ENCODE assay signal across 2 cellular contexts in genomic region chr11:71293961-71294782, GRCh38.
TF ChIP-seq lines count a peak whose summit lies in the region.

No MANE protein-coding gene starts in this region.

TF ChIP-seq in HepG2, 621 proteins besides CTCF, POLR2A, EP300 and RAD21 (continued from another document):
- TF ChIP-seq, protein P1, sequence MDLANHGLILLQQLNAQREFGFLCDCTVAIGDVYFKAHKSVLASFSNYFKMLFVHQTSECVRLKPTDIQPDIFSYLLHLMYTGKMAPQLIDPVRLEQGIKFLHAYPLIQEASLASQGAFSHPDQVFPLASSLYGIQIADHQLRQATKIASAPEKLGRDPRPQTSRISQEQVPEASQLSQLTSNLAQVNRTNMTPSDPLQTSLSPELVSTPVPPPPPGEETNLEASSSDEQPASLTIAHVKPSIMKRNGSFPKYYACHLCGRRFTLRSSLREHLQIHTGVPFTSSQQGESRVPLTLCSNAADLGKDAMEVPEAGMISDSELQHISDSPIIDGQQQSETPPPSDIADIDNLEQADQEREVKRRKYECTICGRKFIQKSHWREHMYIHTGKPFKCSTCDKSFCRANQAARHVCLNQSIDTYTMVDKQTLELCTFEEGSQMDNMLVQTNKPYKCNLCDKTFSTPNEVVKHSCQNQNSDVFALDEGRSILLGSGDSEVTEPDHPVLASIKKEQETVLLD (CRISPR knock-in tag; IDR thresholded peaks at IDR 0.05; ENCODE audit: low read depth) = no peak
- TF ChIP-seq STAG1 (CRISPR knock-in tag; IDR thresholded peaks at IDR 0.05) = peak; percentile 29; the same call in 1 of the 2 replicates
- TF ChIP-seq, protein P2, sequence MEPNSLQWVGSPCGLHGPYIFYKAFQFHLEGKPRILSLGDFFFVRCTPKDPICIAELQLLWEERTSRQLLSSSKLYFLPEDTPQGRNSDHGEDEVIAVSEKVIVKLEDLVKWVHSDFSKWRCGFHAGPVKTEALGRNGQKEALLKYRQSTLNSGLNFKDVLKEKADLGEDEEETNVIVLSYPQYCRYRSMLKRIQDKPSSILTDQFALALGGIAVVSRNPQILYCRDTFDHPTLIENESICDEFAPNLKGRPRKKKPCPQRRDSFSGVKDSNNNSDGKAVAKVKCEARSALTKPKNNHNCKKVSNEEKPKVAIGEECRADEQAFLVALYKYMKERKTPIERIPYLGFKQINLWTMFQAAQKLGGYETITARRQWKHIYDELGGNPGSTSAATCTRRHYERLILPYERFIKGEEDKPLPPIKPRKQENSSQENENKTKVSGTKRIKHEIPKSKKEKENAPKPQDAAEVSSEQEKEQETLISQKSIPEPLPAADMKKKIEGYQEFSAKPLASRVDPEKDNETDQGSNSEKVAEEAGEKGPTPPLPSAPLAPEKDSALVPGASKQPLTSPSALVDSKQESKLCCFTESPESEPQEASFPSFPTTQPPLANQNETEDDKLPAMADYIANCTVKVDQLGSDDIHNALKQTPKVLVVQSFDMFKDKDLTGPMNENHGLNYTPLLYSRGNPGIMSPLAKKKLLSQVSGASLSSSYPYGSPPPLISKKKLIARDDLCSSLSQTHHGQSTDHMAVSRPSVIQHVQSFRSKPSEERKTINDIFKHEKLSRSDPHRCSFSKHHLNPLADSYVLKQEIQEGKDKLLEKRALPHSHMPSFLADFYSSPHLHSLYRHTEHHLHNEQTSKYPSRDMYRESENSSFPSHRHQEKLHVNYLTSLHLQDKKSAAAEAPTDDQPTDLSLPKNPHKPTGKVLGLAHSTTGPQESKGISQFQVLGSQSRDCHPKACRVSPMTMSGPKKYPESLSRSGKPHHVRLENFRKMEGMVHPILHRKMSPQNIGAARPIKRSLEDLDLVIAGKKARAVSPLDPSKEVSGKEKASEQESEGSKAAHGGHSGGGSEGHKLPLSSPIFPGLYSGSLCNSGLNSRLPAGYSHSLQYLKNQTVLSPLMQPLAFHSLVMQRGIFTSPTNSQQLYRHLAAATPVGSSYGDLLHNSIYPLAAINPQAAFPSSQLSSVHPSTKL (CRISPR knock-in tag; IDR thresholded peaks at IDR 0.05) = no peak

TF ChIP-seq in SK-N-SH treated with all-trans-retinoic acid at 6 μM for 48 hours, 23 proteins besides CTCF, POLR2A, EP300 and RAD21 (continued from another document):
- TF ChIP-seq, protein P3, sequence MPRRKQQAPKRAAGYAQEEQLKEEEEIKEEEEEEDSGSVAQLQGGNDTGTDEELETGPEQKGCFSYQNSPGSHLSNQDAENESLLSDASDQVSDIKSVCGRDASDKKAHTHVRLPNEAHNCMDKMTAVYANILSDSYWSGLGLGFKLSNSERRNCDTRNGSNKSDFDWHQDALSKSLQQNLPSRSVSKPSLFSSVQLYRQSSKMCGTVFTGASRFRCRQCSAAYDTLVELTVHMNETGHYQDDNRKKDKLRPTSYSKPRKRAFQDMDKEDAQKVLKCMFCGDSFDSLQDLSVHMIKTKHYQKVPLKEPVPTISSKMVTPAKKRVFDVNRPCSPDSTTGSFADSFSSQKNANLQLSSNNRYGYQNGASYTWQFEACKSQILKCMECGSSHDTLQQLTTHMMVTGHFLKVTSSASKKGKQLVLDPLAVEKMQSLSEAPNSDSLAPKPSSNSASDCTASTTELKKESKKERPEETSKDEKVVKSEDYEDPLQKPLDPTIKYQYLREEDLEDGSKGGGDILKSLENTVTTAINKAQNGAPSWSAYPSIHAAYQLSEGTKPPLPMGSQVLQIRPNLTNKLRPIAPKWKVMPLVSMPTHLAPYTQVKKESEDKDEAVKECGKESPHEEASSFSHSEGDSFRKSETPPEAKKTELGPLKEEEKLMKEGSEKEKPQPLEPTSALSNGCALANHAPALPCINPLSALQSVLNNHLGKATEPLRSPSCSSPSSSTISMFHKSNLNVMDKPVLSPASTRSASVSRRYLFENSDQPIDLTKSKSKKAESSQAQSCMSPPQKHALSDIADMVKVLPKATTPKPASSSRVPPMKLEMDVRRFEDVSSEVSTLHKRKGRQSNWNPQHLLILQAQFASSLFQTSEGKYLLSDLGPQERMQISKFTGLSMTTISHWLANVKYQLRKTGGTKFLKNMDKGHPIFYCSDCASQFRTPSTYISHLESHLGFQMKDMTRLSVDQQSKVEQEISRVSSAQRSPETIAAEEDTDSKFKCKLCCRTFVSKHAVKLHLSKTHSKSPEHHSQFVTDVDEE (CRISPR knock-in tag; IDR thresholded peaks at IDR 0.05) = no peak
- TF ChIP-seq RARB (CRISPR knock-in tag; IDR thresholded peaks at IDR 0.05) (no peak), PPARA (CRISPR knock-in tag; IDR thresholded peaks at IDR 0.05; ENCODE audit: borderline replicate concordance) (no peak), SNAI2 (CRISPR knock-in tag; IDR thresholded peaks at IDR 0.05) (no peak), GLIS3 (CRISPR knock-in tag; IDR thresholded peaks at IDR 0.05) (no peak), CSRNP3 (CRISPR knock-in tag; IDR thresholded peaks at IDR 0.05) (no peak), CSDC2 (CRISPR knock-in tag; IDR thresholded peaks at IDR 0.05) (no peak), OSR1 (CRISPR knock-in tag; IDR thresholded peaks at IDR 0.05) (no peak), BACH2 (CRISPR knock-in tag; IDR thresholded peaks at IDR 0.05; ENCODE audit: borderline replicate concordance) (no peak), ZFP30 (CRISPR knock-in tag; IDR thresholded peaks at IDR 0.05) (no peak), TCF4 (CRISPR knock-in tag; IDR thresholded peaks at IDR 0.05; ENCODE audit: borderline replicate concordance) (no peak), ZC3H10 (CRISPR knock-in tag; IDR thresholded peaks at IDR 0.05) (no peak), ZNF70 (CRISPR knock-in tag; IDR thresholded peaks at IDR 0.05) (no peak)
- TF ChIP-seq, protein P4, sequence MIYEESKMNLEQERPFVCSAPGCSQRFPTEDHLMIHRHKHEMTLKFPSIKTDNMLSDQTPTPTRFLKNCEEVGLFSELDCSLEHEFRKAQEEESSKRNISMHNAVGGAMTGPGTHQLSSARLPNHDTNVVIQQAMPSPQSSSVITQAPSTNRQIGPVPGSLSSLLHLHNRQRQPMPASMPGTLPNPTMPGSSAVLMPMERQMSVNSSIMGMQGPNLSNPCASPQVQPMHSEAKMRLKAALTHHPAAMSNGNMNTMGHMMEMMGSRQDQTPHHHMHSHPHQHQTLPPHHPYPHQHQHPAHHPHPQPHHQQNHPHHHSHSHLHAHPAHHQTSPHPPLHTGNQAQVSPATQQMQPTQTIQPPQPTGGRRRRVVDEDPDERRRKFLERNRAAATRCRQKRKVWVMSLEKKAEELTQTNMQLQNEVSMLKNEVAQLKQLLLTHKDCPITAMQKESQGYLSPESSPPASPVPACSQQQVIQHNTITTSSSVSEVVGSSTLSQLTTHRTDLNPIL (CRISPR knock-in tag; IDR thresholded peaks at IDR 0.05; ENCODE audit: low read depth) = no peak
